In genomic region chrX:85836868-85837267, GRCh38 we compare ENCODE assay signal across 17 cellular contexts.
DNase-seq lines count a peak whose midpoint lies in the region; ATAC-seq and TF ChIP-seq lines count a peak whose summit lies in the region.
"Had no signal": no experiment of that assay in that cellular context is flagged by ENCODE, and none has a peak within 500 bp of the region (broad histone marks: within the 10 kb centered on the region; RNA-seq: fewer than 3 reads in every experiment).

No MANE protein-coding gene starts in this region.

- no peaks in the 10 kb centered on the region for H3K36me3 ChIP-seq in adipocyte (ENCODE audit: control insufficient read depth, insufficient read depth, low read length, severe bottlenecking)
- H3K36me3 ChIP-seq: BE2C, tibial nerve had no signal

- H3K9me3 ChIP-seq in adipocyte (ENCODE audit: control insufficient read depth, low read length) = no peaks in the 10 kb centered on the region
- H3K9me3 ChIP-seq: BE2C, tibial nerve had no signal

- no peaks in the 10 kb centered on the region for H3K9me3 Mint-ChIP-seq in HFFc6
- no peaks in the 10 kb centered on the region for H3K9me3 Mint-ChIP-seq in glutamatergic neuron (ENCODE audit: unreplicated experiment)
- H3K9me3 Mint-ChIP-seq: IgD-negative memory B cell had no signal

- TF ChIP-seq CTCF in HFFc6 (IDR thresholded peaks at IDR 0.05) (no peak), glutamatergic neuron (IDR thresholded peaks at IDR 0.05; ENCODE audit: partially characterized antibody, unreplicated experiment) (no peak)

- H3K27me3 Mint-ChIP-seq in HFFc6 (ENCODE audit: insufficient read depth) = peaks cover 2% of the 10 kb centered on the region; the same call in 1 of the 2 replicates
- H3K27me3 Mint-ChIP-seq in glutamatergic neuron (ENCODE audit: unreplicated experiment) = no peaks in the 10 kb centered on the region
- H3K27me3 Mint-ChIP-seq: brain, IgD-negative memory B cell had no signal

- intact Hi-C loops in Right ventricle myocardium superior (cut with DNase I) = no loop called here

- H3K4me3 Mint-ChIP-seq in HFFc6 = no peak overlapping the region
- no peak overlapping the region for H3K4me3 Mint-ChIP-seq in glutamatergic neuron (ENCODE audit: unreplicated experiment)
- H3K4me3 Mint-ChIP-seq: brain, IgD-negative memory B cell had no signal

- no peaks in the 10 kb centered on the region for H3K4me1 Mint-ChIP-seq in HFFc6 (ENCODE audit: low read depth)
- no peaks in the 10 kb centered on the region for H3K4me1 Mint-ChIP-seq in glutamatergic neuron (ENCODE audit: low read depth, unreplicated experiment)
- H3K4me1 Mint-ChIP-seq: brain, IgD-negative memory B cell had no signal

- no peak overlapping the region for H3K27ac Mint-ChIP-seq in HFFc6
- H3K27ac Mint-ChIP-seq in glutamatergic neuron (ENCODE audit: unreplicated experiment) = no peak overlapping the region
- H3K27ac Mint-ChIP-seq: brain, IgD-negative memory B cell had no signal

- H3K9ac ChIP-seq in adipocyte (ENCODE audit: low read length) = no peak overlapping the region

- no peaks in the 10 kb centered on the region for H3K36me3 Mint-ChIP-seq in HFFc6 (ENCODE audit: low read depth)
- H3K36me3 Mint-ChIP-seq in glutamatergic neuron (ENCODE audit: unreplicated experiment) = no peaks in the 10 kb centered on the region
- H3K36me3 Mint-ChIP-seq: brain, IgD-negative memory B cell had no signal

- H3K27me3 ChIP-seq in adipocyte (replicated peaks; ENCODE audit: control insufficient read depth, insufficient read depth, low read length) = no peaks in the 10 kb centered on the region
- H3K27me3 ChIP-seq: BE2C, tibial nerve had no signal

- no peaks in the 10 kb centered on the region for H3K4me1 ChIP-seq in adipocyte (ENCODE audit: control insufficient read depth, insufficient read depth, low read length)
- H3K4me1 ChIP-seq: BE2C, tibial nerve had no signal

- ATAC-seq in HG03565 (IDR thresholded peaks at IDR 0.05; ENCODE audit: unreplicated experiment) = no peak
- ATAC-seq in Right ventricle myocardium superior (ENCODE audit: poor library complexity) = no peak

- peak; percentile 3 for DNase-seq in AG08396 (ENCODE audit: low spot score)
- peak; percentile 6 for DNase-seq in HFFc6
- DNase-seq in adipocyte (ENCODE audit: low read depth) = peak; percentile 52
- DNase-seq in iPS-NIHi11 (ENCODE audit: low spot score) = peak; percentile 1
- no peak for DNase-seq in glutamatergic neuron
- DNase-seq in NCI-H146 (lab: John Stamatoyannopoulos, UW) = no peak
- no peak for DNase-seq in Right ventricle myocardium superior
- DNase-seq: BE2C; islet precursor cell; NCI-H1092; NCI-H226; stimulated activated CD4-positive, alpha-beta T cell treated with anti-CD3 and anti-CD28 coated beads, Interleukin-4, amount 100 ng/mL, for 24 hours; SW 1271 had no signal

- H3K4me3 ChIP-seq in adipocyte (ENCODE audit: low read length) = no peak overlapping the region
- H3K4me3 ChIP-seq: tibial nerve had no signal

Comparison
In these comparisons a context has a peak if more than half of its experiments do, and no peak if none do; other contexts are left out.
1. DNase-seq: peak in AG08396 (single experiment), HFFc6 (single experiment), adipocyte (single experiment) and iPS-NIHi11 (single experiment); none in glutamatergic neuron (single experiment), NCI-H146 (single experiment) and Right ventricle myocardium superior (single experiment).